ENCODE assay signal across 8 cellular contexts in genomic region chr16:5071341-5071680, GRCh38. TPM values are rescaled to one million over a fixed set of nuclear protein-coding genes. Genes with fewer than 3 reads are reported as not detected.
DNase-seq lines count a peak whose midpoint lies in the region; ATAC-seq, FAIRE-seq and TF ChIP-seq lines count a peak whose summit lies in the region.

No MANE protein-coding gene starts in this region.

- no peak for TF ChIP-seq EP300 in A549 (IDR thresholded peaks at IDR 0.05)

- H3K4me1 ChIP-seq in A549 (peaks cover 4% of the 10 kb centered on the region; the same call in 1 of the 3 replicates), HUES64 (ENCODE audit: insufficient read depth, low read length) (no peaks in the 10 kb centered on the region; the same call in 1 of the 2 replicates), muscle layer of duodenum (ENCODE audit: control insufficient read depth in 1 of 2, insufficient read depth in 2 of 2, low read length in 2 of 2) (peaks cover 7 to 10% of the 10 kb centered on the region in 2 donors)

- no peak for TF ChIP-seq POLR2A in A549 (IDR thresholded peaks at IDR 0.05; ENCODE audit: low read length)

- no peak for DNase-seq in A549 (ENCODE audit: low read depth in 1 of 2, low spot score in 1 of 2)
- peak; percentile 7 for DNase-seq in central memory CD4-positive, alpha-beta T cell
- DNase-seq in NCI-H1105 (lab: John Stamatoyannopoulos, UW) = no peak
- no peak for DNase-seq in epidermal melanocyte (ENCODE audit: insufficient read length, low spot score)
- no peak for DNase-seq in HUDEP-2 (lab: John Stamatoyannopoulos, UW; ENCODE audit: unreplicated experiment in 76 of 76)

- peak overlapping the region; percentile 84 for H3K4me3 ChIP-seq in A549
- H3K4me3 ChIP-seq in HUES64 (ENCODE audit: low read length) = peak overlapping the region; percentile 81
- H3K4me3 ChIP-seq in muscle layer of duodenum (ENCODE audit: low read depth in 1 of 2, low read length in 2 of 2) = peak overlapping the region; percentile 81 to 86

- POLR2A ChIA-PET in A549 (lab: Yijun Ruan, JAX) = no interaction called here

- no peaks in the 10 kb centered on the region for H3K27me3 ChIP-seq in HUES64 (ENCODE audit: insufficient read depth, low read length)
- H3K27me3 ChIP-seq in muscle layer of duodenum (ENCODE audit: low read depth, low read length) = no peaks in the 10 kb centered on the region

- no peaks in the 10 kb centered on the region for H3K9me3 ChIP-seq in A549
- no peaks in the 10 kb centered on the region for H3K9me3 ChIP-seq in HUES64 (ENCODE audit: insufficient read depth, low read depth, low read length)
- H3K9me3 ChIP-seq in muscle layer of duodenum (ENCODE audit: control insufficient read depth in 1 of 2, low read length in 2 of 2) = no peaks in the 10 kb centered on the region

- no peak for TF ChIP-seq RAD21 in A549 (conservative IDR thresholded peaks at IDR 0.05 in 1 of 2, IDR thresholded peaks at IDR 0.05 in 1 of 2)

- H3K4me2 ChIP-seq in A549 = peak overlapping the region; percentile 88

- FAIRE-seq in A549 (lab: Jason Lieb, UNC) = no peak

- ATAC-seq in A549 (no peak), GM19324 (IDR thresholded peaks at IDR 0.05; ENCODE audit: low FRiP score, unreplicated experiment) (no peak)

- peaks cover 28% of the 10 kb centered on the region for H3K36me3 ChIP-seq in HUES64 (ENCODE audit: insufficient read depth, low read length)
- peaks cover 9 to 15% of the 10 kb centered on the region in 2 donors for H3K36me3 ChIP-seq in muscle layer of duodenum (ENCODE audit: control insufficient read depth in 1 of 2, insufficient read depth in 2 of 2, low read length in 2 of 2)

- CTCF ChIA-PET in A549 (lab: Yijun Ruan, JAX) = interaction anchor here (0.6 to 1.7 kb wide), 3 partner anchors 13 to 70 kb away, joined by 4 to 8 read pairs (median 4); no protein-coding TSS in a partner anchor

- H3K27ac ChIP-seq in A549 (peak overlapping the region; percentile 82 to 91), HUES64 (ENCODE audit: low read depth, low read length) (no peak overlapping the region), muscle layer of duodenum (ENCODE audit: low read length) (peak overlapping the region; percentile 79)

- no peak overlapping the region for H3K9ac ChIP-seq in HUES64 (ENCODE audit: low read depth, low read length)

- 26% methylated on average over 7 of the region's 7 CpGs for WGBS in A549 (ENCODE audit: missing lambda C conversion rate)
- 93% methylated on average over 7 of the region's 7 CpGs for WGBS in HUES64

- no peak for TF ChIP-seq CTCF in A549 (IDR thresholded peaks at IDR 0.05)

TF ChIP-seq in A549, 52 proteins besides CTCF, POLR2A, EP300 and RAD21:
- TF ChIP-seq MYC (IDR thresholded peaks at IDR 0.05; ENCODE audit: borderline replicate concordance, low read length) (no peak), SREBF2 (IDR thresholded peaks at IDR 0.05) (no peak), JUNB (IDR thresholded peaks at IDR 0.05) (no peak), BHLHE40 (IDR thresholded peaks at IDR 0.05; ENCODE audit: low read depth, low read length) (no peak), TP53 (CRISPR knock-in tag; IDR thresholded peaks at IDR 0.05) (no peak), ESRRA (IDR thresholded peaks at IDR 0.05; ENCODE audit: borderline replicate concordance, low read length) (no peak), NR3C1 (IDR thresholded peaks at IDR 0.05) (no peak), MAFK (IDR thresholded peaks at IDR 0.05; ENCODE audit: partially characterized antibody) (no peak), FOXS1 (CRISPR knock-in tag; IDR thresholded peaks at IDR 0.05) (no peak), MAZ (IDR thresholded peaks at IDR 0.05; ENCODE audit: borderline replicate concordance, low read depth, low read length) (no peak), RCOR1 (IDR thresholded peaks at IDR 0.05; ENCODE audit: low read depth, low read length) (no peak), HOXA7 (CRISPR knock-in tag; IDR thresholded peaks at IDR 0.05) (no peak), CBX8 (IDR thresholded peaks at IDR 0.05) (no peak)

RNA-seq across cellular contexts. Expression of gene ALG1, which starts 0.3 kb away (rescaled TPM):
- 30.9 and 35.5 TPM in 2 replicates for polyA plus RNA-seq in A549 (2011; rRNA removed)
- 31.7 and 37.9 TPM in 2 replicates for polyA plus RNA-seq in A549 (2012; cell fraction: cytosol; rRNA removed)
- 58.0 and 61.6 TPM in 2 replicates for polyA plus RNA-seq in A549 (2012; cell fraction: nucleus; rRNA removed)
- polyA plus RNA-seq in A549 (2017; fragmentation: RNase III; extraction: RNeasy Plus Mini Kit Qiagen cat#74134 plus additional on column Dnase treatment) = 29.6 to 33.4 TPM (median 31.7 TPM) in 3 replicates
- polyA minus RNA-seq in A549 (2011; rRNA and poly(A)+ RNA removed) = 46.8 and 55.7 TPM in 2 replicates
- polyA plus RNA-seq in HUES64 (2013, experiment 1 of 2) = 27.0 TPM
- 20.9 TPM for polyA plus RNA-seq in HUES64 (2013, experiment 2 of 2)

RNA-seq across cellular contexts. Expression of gene C16orf89, which starts 5.6 kb away (rescaled TPM):
- not detected in 2 replicates for polyA plus RNA-seq in A549 (2011; rRNA removed)
- not detected in 2 replicates for polyA plus RNA-seq in A549 (2012; cell fraction: cytosol; rRNA removed)
- not detected in 2 replicates for polyA plus RNA-seq in A549 (2012; cell fraction: nucleus; rRNA removed)
- not detected in 3 replicates for polyA plus RNA-seq in A549 (2017; fragmentation: RNase III; extraction: RNeasy Plus Mini Kit Qiagen cat#74134 plus additional on column Dnase treatment)
- not detected in 2 replicates for polyA minus RNA-seq in A549 (2011; rRNA and poly(A)+ RNA removed)
- polyA plus RNA-seq in HUES64 (2013, experiment 1 of 2) = 8.2 TPM
- 9.2 TPM for polyA plus RNA-seq in HUES64 (2013, experiment 2 of 2)

RNA-seq across cellular contexts. Expression of gene EEF2KMT, which starts 26.3 kb away (rescaled TPM):
- 14.8 and 15.5 TPM in 2 replicates for polyA plus RNA-seq in A549 (2011; rRNA removed)
- polyA plus RNA-seq in A549 (2012; cell fraction: cytosol; rRNA removed) = 26.3 and 35.9 TPM in 2 replicates
- 35.2 and 51.4 TPM in 2 replicates for polyA plus RNA-seq in A549 (2012; cell fraction: nucleus; rRNA removed)
- polyA plus RNA-seq in A549 (2017; fragmentation: RNase III; extraction: RNeasy Plus Mini Kit Qiagen cat#74134 plus additional on column Dnase treatment) = 22.1 to 24.9 TPM (median 22.6 TPM) in 3 replicates
- polyA minus RNA-seq in A549 (2011; rRNA and poly(A)+ RNA removed) = 16.2 and 19.1 TPM in 2 replicates
- polyA plus RNA-seq in HUES64 (2013, experiment 1 of 2) = 17.0 TPM
- 19.0 TPM for polyA plus RNA-seq in HUES64 (2013, experiment 2 of 2)

RNA-seq across cellular contexts. Expression of gene NAGPA, which starts 37.6 kb away (rescaled TPM):
- polyA plus RNA-seq in A549 (2011; rRNA removed) = 6.5 and 6.7 TPM in 2 replicates
- 14.6 and 17.8 TPM in 2 replicates for polyA plus RNA-seq in A549 (2012; cell fraction: cytosol; rRNA removed)
- 44.4 and 60.0 TPM in 2 replicates for polyA plus RNA-seq in A549 (2012; cell fraction: nucleus; rRNA removed)
- 12.6 to 17.3 TPM (median 16.5 TPM) in 3 replicates for polyA plus RNA-seq in A549 (2017; fragmentation: RNase III; extraction: RNeasy Plus Mini Kit Qiagen cat#74134 plus additional on column Dnase treatment)
- 6.8 and 8.2 TPM in 2 replicates for polyA minus RNA-seq in A549 (2011; rRNA and poly(A)+ RNA removed)
- polyA plus RNA-seq in HUES64 (2013, experiment 1 of 2) = 10.6 TPM
- 6.8 TPM for polyA plus RNA-seq in HUES64 (2013, experiment 2 of 2)
